20 cellular contexts compared by ENCODE assay signal in genomic region chr12:52277486-52278245, GRCh38. TPM values are rescaled to one million over a fixed set of nuclear protein-coding genes. Genes with fewer than 3 reads are reported as not detected.
DNase-seq lines count a peak whose midpoint lies in the region; ATAC-seq and TF ChIP-seq lines count a peak whose summit lies in the region.
"Had no signal": no experiment of that assay in that cellular context is flagged by ENCODE, and none has a peak within 500 bp of the region (broad histone marks: within the 10 kb centered on the region; RNA-seq: fewer than 3 reads in every experiment).

No MANE protein-coding gene starts in this region.

- CTCF ChIA-PET in PC-3 (lab: Charles Lee): no interaction called here

- POLR2A ChIA-PET in PC-3 (lab: Charles Lee; ENCODE audit: unreplicated experiment): interaction anchor here (0.6 to 3.6 kb wide), 4 partner anchors 33 to 130 kb away, joined by 8 to 39 read pairs (median 12); no protein-coding TSS in a partner anchor

- H3K4me3 ChIP-seq in PC-3 (ENCODE audit: low read length) (0 out of 2 replicates have a peak overlapping the region, but pooled peaks have one; percentile 64), stomach (no peak overlapping the region), Karpas-422 (ENCODE audit: low read length) (no peak overlapping the region)

- intact Hi-C loops in PC-3 (cut with micrococcal nuclease) (no loop called here), stomach (cut with DNase I; ENCODE audit: low total_unique reads) (no loop called here)

- H3K27me3 ChIP-seq in PC-3 (ENCODE audit: low read length) (no peaks in the 10 kb centered on the region), stomach (peaks cover 0 to 33% (median 0%) of the 10 kb centered on the region in 3 donors), Karpas-422 (ENCODE audit: low read length) (no peaks in the 10 kb centered on the region)
- H3K27me3 ChIP-seq: upper lobe of right lung had no signal

- no peak for ATAC-seq in activated CD4-positive, CD25-positive, alpha-beta regulatory T cell treated with anti-CD3 and anti-CD28 coated beads, Interleukin-2, amount 50 U/mL, for 24 hours
- no peak for ATAC-seq in PC-3
- ATAC-seq in omental fat pad (ENCODE audit: low FRiP score): no peak
- ATAC-seq: CD8-positive, alpha-beta T cell; natural killer cell treated with Interleukin-12 subunit alpha and Interleukin-12 subunit beta and Interleukin-15 and Interleukin-18, amount 100 ng/mL, for 72 hours; Right ventricle myocardium inferior; upper lobe of right lung had no signal

- TF ChIP-seq POLR2A in stomach (IDR thresholded peaks at IDR 0.05): no peak

- peaks cover 16% of the 10 kb centered on the region for H3F3A ChIP-seq in PC-3 (ENCODE audit: low read length, unreplicated experiment)

- BruUV-seq in PC-3 (replicated peaks; lab: Mats Ljungman, UMichigan): no TSS peak

- H2AFZ ChIP-seq in PC-3 (ENCODE audit: low read length): no peak overlapping the region
- no peak overlapping the region for H2AFZ ChIP-seq in Karpas-422 (ENCODE audit: low read length)

- 74 to 85% (median 82%) methylated on average over 8 to 9 of the region's 9 CpGs for WGBS in stomach, 5 donors

- no peaks in the 10 kb centered on the region for H3K9me2 ChIP-seq in PC-3 (replicated peaks; ENCODE audit: low read length)
- no peaks in the 10 kb centered on the region for H3K9me2 ChIP-seq in Karpas-422 (replicated peaks; ENCODE audit: insufficient read depth, low read length)

- no peaks in the 10 kb centered on the region for H3K9me3 ChIP-seq in PC-3 (ENCODE audit: low read length)
- H3K9me3 ChIP-seq in stomach: no peaks in the 10 kb centered on the region
- H3K9me3 ChIP-seq in Karpas-422 (ENCODE audit: low read length): no peaks in the 10 kb centered on the region
- H3K9me3 ChIP-seq: upper lobe of right lung had no signal

- no peak for TF ChIP-seq CTCF in PC-3 (conservative IDR thresholded peaks at IDR 0.05; ENCODE audit: low read depth, low read length)
- no peak for TF ChIP-seq CTCF in stomach (IDR thresholded peaks at IDR 0.05)
- no peak for TF ChIP-seq CTCF in omental fat pad (IDR thresholded peaks at IDR 0.05)

- H4K20me1 ChIP-seq in PC-3 (ENCODE audit: low read length) (no peaks in the 10 kb centered on the region), Karpas-422 (ENCODE audit: insufficient read depth, low read depth, low read length) (no peaks in the 10 kb centered on the region)

- H3K79me2 ChIP-seq in PC-3 (ENCODE audit: low read length): peaks cover 3% of the 10 kb centered on the region; the same call in 1 of the 2 replicates
- H3K79me2 ChIP-seq in Karpas-422 (ENCODE audit: low read length): no peaks in the 10 kb centered on the region

- TF ChIP-seq EP300 in stomach (IDR thresholded peaks at IDR 0.05): no peak

- H3K36me3 ChIP-seq in PC-3 (ENCODE audit: low read depth, low read length): no peaks in the 10 kb centered on the region
- no peaks in the 10 kb centered on the region for H3K36me3 ChIP-seq in stomach
- H3K36me3 ChIP-seq in Karpas-422 (ENCODE audit: insufficient read depth, low read length): no peaks in the 10 kb centered on the region
- H3K36me3 ChIP-seq: upper lobe of right lung had no signal

- H3K27ac ChIP-seq in PC-3 (ENCODE audit: low read length): peak overlapping the region; percentile 99
- peak overlapping the region; percentile 100 for H3K27ac ChIP-seq in epithelial cell of prostate
- H3K27ac ChIP-seq in stomach: no peak overlapping the region
- no peak overlapping the region for H3K27ac ChIP-seq in Karpas-422 (ENCODE audit: low read length)
- H3K27ac ChIP-seq: upper lobe of right lung had no signal

- H3K4me2 ChIP-seq in PC-3 (ENCODE audit: low read length): peak overlapping the region; percentile 93; the same call in 1 of the 2 replicates
- H3K4me2 ChIP-seq in Karpas-422 (ENCODE audit: low read depth, low read length, poor library complexity, severe bottlenecking): no peak overlapping the region

- peaks cover 52% of the 10 kb centered on the region for H3K4me1 ChIP-seq in PC-3 (ENCODE audit: insufficient read depth, low read length)
- peaks cover 15 to 34% (median 26%) of the 10 kb centered on the region in 4 donors for H3K4me1 ChIP-seq in stomach
- no peaks in the 10 kb centered on the region for H3K4me1 ChIP-seq in Karpas-422 (ENCODE audit: low read length)

- peak; percentile 12 for DNase-seq in activated CD4-positive, CD25-positive, alpha-beta regulatory T cell treated with anti-CD3 and anti-CD28 coated beads, Interleukin-2, amount 50 U/mL, for 72 hours
- DNase-seq in PC-3 (no peak), epithelial cell of prostate (ENCODE audit: low read depth, low spot score) (no peak), stomach (peak; percentile 20), HPDE6-E6E7 (ENCODE audit: extremely low spot score) (no peak), Karpas-422 (no peak), omental fat pad (ENCODE audit: low spot score) (no peak)
- DNase-seq: activated CD4-positive, alpha-beta T cell treated with anti-CD3 and anti-CD28 coated beads, Interleukin-2, amount 50 U/mL, for 48 hours; activated effector memory CD4-positive, alpha-beta T cell treated with Interleukin-2 at 50 U/mL for 16 hours; effector CD4-positive, alpha-beta T cell; stimulated activated CD8-positive, alpha-beta memory T cell treated with anti-CD3 and anti-CD28 coated beads, Interleukin-4, amount 100 ng/mL, for 48 hours; T1000; upper lobe of right lung had no signal

- peak overlapping the region; percentile 89 for H3K9ac ChIP-seq in PC-3 (ENCODE audit: low read length)
- no peak overlapping the region for H3K9ac ChIP-seq in Karpas-422 (ENCODE audit: low read length)

RNA-seq across cellular contexts. Expression of gene KRT86, which starts 3.2 kb away (rescaled TPM):
- total RNA-seq in PC-3 (2014; rRNA removed) (0.98 and 1.2 TPM in 2 replicates), stomach (not detected), omental fat pad (under 1 TPM in 1 of 4 donors, not detected in 3; 0.37 TPM)
- polyA plus RNA-seq in stomach: not detected
- not detected in 2 replicates for total RNA-seq in Karpas-422 (2014; rRNA removed; shearing (Covaris generic); ENCODE audit: low replicate concordance)
- total RNA-seq: A673, Right ventricle myocardium inferior had no signal
- polyA plus RNA-seq: IgD-negative memory B cell, liver had no signal

RNA-seq across cellular contexts. Expression of gene KRT81, which starts 13.7 kb away (rescaled TPM):
- total RNA-seq in PC-3 (2014; rRNA removed): 1,688 and 2,042 TPM in 2 replicates
- total RNA-seq in stomach: not detected
- polyA plus RNA-seq in stomach: under 1 TPM in 1 of 3 donors, not detected in 2; 0.15 TPM
- total RNA-seq in Karpas-422 (2014; rRNA removed; shearing (Covaris generic); ENCODE audit: low replicate concordance): not detected in 2 replicates
- total RNA-seq in omental fat pad: not detected
- total RNA-seq: CD8-positive, alpha-beta T cell; liver; Right ventricle myocardium inferior; upper lobe of right lung had no signal
- polyA plus RNA-seq: IgD-negative memory B cell, liver had no signal

RNA-seq across cellular contexts. Expression of gene KRT83, which starts 43.5 kb away (rescaled TPM):
- 0.33 and 1.1 TPM in 2 replicates for total RNA-seq in PC-3 (2014; rRNA removed)
- not detected for total RNA-seq in stomach
- polyA plus RNA-seq in stomach: not detected
- not detected in 2 replicates for total RNA-seq in Karpas-422 (2014; rRNA removed; shearing (Covaris generic); ENCODE audit: low replicate concordance)
- not detected for total RNA-seq in omental fat pad
- total RNA-seq: A673; CD8-positive, alpha-beta T cell; liver; natural killer cell treated with Interleukin-12 subunit alpha and Interleukin-12 subunit beta and Interleukin-15 and Interleukin-18, amount 100 ng/mL, for 72 hours; Right ventricle myocardium inferior; upper lobe of right lung had no signal
- polyA plus RNA-seq: IgD-negative memory B cell, liver had no signal

RNA-seq across cellular contexts. Expression of gene KRT7, which starts 44.6 kb away (rescaled TPM):
- total RNA-seq in PC-3 (2014; rRNA removed): 2,144 and 2,979 TPM in 2 replicates
- 100 to 1,000 TPM in 1 of 5 donors, 10 to 100 TPM in 2, not detected in 2; 47.0 to 186 (median 95.8) TPM for total RNA-seq in stomach
- 100 to 1,000 TPM in 2 of 3 donors, 1 to 10 TPM in 1; 6.4 to 214 (median 138) TPM for polyA plus RNA-seq in stomach
- total RNA-seq in Karpas-422 (2014; rRNA removed; shearing (Covaris generic); ENCODE audit: low replicate concordance): not detected in 2 replicates
- total RNA-seq in omental fat pad: 100 to 1,000 TPM in 3 of 4 donors, 1 to 10 TPM in 1; 2.5 to 248 (median 111) TPM
- total RNA-seq: CD8-positive, alpha-beta T cell; Right ventricle myocardium inferior had no signal
- polyA plus RNA-seq: IgD-negative memory B cell had no signal

Comparison
In these comparisons a context has a peak if more than half of its experiments do, and no peak if none do; other contexts are left out.
1. DNase-seq: peak in activated CD4-positive, CD25-positive, alpha-beta regulatory T cell treated with anti-CD3 and anti-CD28 coated beads, Interleukin-2, amount 50 U/mL, for 72 hours (single experiment) and stomach (single experiment); none in PC-3 (single experiment), epithelial cell of prostate (single experiment), HPDE6-E6E7 (single experiment), Karpas-422 (single experiment) and omental fat pad (single experiment).
2. H3K27ac ChIP-seq: peak in PC-3 (single experiment) and epithelial cell of prostate (single experiment); none in stomach (0 of 5) and Karpas-422 (single experiment).
3. RNA of gene KRT81, which starts 13.7 kb away (total RNA-seq): 1,688 to 2,042 TPM in PC-3; not detected in stomach, not detected in Karpas-422 and not detected in omental fat pad; every median in the first group is over 1,000 times any median in the second.